In the genomic region with DNA sequence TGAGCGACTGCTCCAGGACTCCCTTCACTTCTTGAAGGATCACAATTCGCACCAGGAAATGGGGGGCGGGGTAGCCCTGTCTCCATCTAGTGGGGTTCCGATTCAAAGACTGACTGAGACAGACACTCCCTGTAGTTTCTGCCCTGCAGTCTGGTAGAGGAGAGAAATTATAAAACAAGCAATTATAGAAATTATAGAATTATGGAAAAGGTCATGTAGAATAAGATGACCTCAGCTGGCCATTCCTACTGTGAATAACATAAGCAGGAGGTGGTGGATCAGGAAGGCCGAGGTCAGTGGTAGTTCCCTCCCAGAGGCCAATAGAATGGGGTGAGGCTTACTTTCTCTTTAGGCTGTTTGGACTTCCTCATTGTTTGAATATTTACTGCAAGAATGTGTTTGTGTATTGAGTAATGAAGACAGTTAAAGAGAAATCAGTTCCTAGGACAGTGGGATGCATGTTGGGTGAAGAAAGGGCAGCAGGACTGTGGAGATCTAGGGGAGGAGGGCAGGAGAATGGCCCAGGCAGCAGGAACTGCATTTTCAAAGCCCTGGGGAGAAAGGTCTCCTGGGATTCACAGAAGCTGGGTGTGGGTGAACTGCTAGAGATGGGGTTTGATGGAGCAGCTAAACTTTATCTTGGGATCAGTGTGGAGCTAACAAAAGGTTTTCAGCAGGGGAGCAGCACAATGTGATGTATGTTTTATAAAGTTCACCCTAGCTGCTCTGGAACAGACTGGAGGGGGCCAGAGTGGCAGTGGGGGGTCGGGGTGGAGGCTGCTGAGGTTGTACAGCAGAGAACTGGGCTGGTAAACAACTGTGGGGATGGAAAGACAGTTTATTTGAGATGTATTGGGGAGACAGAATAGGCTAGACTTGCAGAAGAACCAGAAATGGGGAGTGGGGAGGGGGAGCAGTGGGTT, we compare ENCODE assay signal across 1 cellular context.
A peak's percentile ranks its signal among the peaks of the same experiment; 100 is the strongest.
TF ChIP-seq lines count a peak whose summit lies in the region.

No MANE protein-coding gene starts in this region.

TF ChIP-seq in HepG2, 621 proteins besides CTCF, POLR2A, EP300 and RAD21 (continued from another document):
- TF ChIP-seq ZNF687 (CRISPR knock-in tag; IDR thresholded peaks at IDR 0.05) (no peak), ZNF17 (CRISPR knock-in tag; IDR thresholded peaks at IDR 0.05) (no peak), NCOA1 (CRISPR knock-in tag; IDR thresholded peaks at IDR 0.05) (no peak), MAX (IDR thresholded peaks at IDR 0.05) (peak; percentile 55; the same call in 1 of the 2 replicates), SALL2 (CRISPR knock-in tag; IDR thresholded peaks at IDR 0.05) (no peak), ZZZ3 (CRISPR knock-in tag; IDR thresholded peaks at IDR 0.05; ENCODE audit: borderline replicate concordance) (no peak), DNMT1 (CRISPR knock-in tag; IDR thresholded peaks at IDR 0.05) (0 out of 2 replicates have a peak, but pooled peaks have one; percentile 5), ZNF550 (CRISPR knock-in tag; IDR thresholded peaks at IDR 0.05; ENCODE audit: borderline replicate concordance) (no peak), SSRP1 (CRISPR knock-in tag; IDR thresholded peaks at IDR 0.05) (no peak), ZNF280D (CRISPR knock-in tag; IDR thresholded peaks at IDR 0.05) (peak; percentile 74; the same call in 1 of the 2 replicates), ERF (CRISPR knock-in tag; IDR thresholded peaks at IDR 0.05) (peak; percentile 61; the same call in 1 of the 2 replicates), THYN1 (CRISPR knock-in tag; IDR thresholded peaks at IDR 0.05; ENCODE audit: borderline replicate concordance, low read depth) (no peak), MAZ (IDR thresholded peaks at IDR 0.05; ENCODE audit: borderline replicate concordance, low read depth, low read length) (no peak), MAZ (CRISPR knock-in tag; IDR thresholded peaks at IDR 0.05; ENCODE audit: low read depth) (peak; percentile 65; the same call in 1 of the 2 replicates), DZIP1 (CRISPR knock-in tag; IDR thresholded peaks at IDR 0.05) (no peak), FLYWCH1 (CRISPR knock-in tag; IDR thresholded peaks at IDR 0.05) (0 out of 2 replicates have a peak, but pooled peaks have one; percentile 38), ZNF776 (CRISPR knock-in tag; IDR thresholded peaks at IDR 0.05) (no peak), RNF2 (conservative IDR thresholded peaks at IDR 0.05; ENCODE audit: low read depth) (no peak), SYNCRIP (IDR thresholded peaks at IDR 0.05; ENCODE audit: insufficient read depth, low read depth, low read length) (no peak), PTBP1 (IDR thresholded peaks at IDR 0.05; ENCODE audit: low read depth, low read length, poor library complexity, severe bottlenecking) (no peak), NFKBIZ (CRISPR knock-in tag; IDR thresholded peaks at IDR 0.05) (peak; percentile 60; the same call in 1 of the 2 replicates), HDAC1 (CRISPR knock-in tag; IDR thresholded peaks at IDR 0.05) (peak; percentile 48; the same call in 1 of the 2 replicates), TGIF2 (CRISPR knock-in tag; IDR thresholded peaks at IDR 0.05) (no peak), UBTF (CRISPR knock-in tag; IDR thresholded peaks at IDR 0.05) (no peak), ZBTB7B (CRISPR knock-in tag; IDR thresholded peaks at IDR 0.05) (no peak), PPARG (CRISPR knock-in tag; conservative IDR thresholded peaks at IDR 0.05) (peak; percentile 55), MBD4 (IDR thresholded peaks at IDR 0.05; ENCODE audit: borderline replicate concordance, low read length) (no peak), NR2F2 (IDR thresholded peaks at IDR 0.05; ENCODE audit: borderline replicate concordance, low read depth) (peak; percentile 63; the same call in 1 of the 2 replicates), RBM39 (IDR thresholded peaks at IDR 0.05; ENCODE audit: low read depth, low read length, poor library complexity, severe bottlenecking) (no peak), DR1 (CRISPR knock-in tag; IDR thresholded peaks at IDR 0.05) (no peak), ZNF777 (CRISPR knock-in tag; IDR thresholded peaks at IDR 0.05) (no peak), YEATS2 (CRISPR knock-in tag; IDR thresholded peaks at IDR 0.05; ENCODE audit: borderline replicate concordance) (peak; percentile 64; the same call in 1 of the 2 replicates)
- TF ChIP-seq, protein P1, sequence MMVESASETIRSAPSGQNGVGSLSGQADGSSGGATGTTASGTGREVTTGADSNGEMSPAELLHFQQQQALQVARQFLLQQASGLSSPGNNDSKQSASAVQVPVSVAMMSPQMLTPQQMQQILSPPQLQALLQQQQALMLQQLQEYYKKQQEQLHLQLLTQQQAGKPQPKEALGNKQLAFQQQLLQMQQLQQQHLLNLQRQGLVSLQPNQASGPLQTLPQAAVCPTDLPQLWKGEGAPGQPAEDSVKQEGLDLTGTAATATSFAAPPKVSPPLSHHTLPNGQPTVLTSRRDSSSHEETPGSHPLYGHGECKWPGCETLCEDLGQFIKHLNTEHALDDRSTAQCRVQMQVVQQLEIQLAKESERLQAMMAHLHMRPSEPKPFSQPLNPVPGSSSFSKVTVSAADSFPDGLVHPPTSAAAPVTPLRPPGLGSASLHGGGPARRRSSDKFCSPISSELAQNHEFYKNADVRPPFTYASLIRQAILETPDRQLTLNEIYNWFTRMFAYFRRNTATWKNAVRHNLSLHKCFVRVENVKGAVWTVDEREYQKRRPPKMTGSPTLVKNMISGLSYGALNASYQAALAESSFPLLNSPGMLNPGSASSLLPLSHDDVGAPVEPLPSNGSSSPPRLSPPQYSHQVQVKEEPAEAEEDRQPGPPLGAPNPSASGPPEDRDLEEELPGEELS (CRISPR knock-in tag; IDR thresholded peaks at IDR 0.05): peak; percentile 71
TF ChIP-seq in HepG2: peak in this region for 137.
